10 cellular contexts compared by ENCODE assay signal in genomic region chrX:139559383-139560042, GRCh38. TPM values are rescaled to one million over a fixed set of nuclear protein-coding genes. Genes with fewer than 3 reads are reported as not detected.
DNase-seq lines count a peak whose midpoint lies in the region; ATAC-seq and TF ChIP-seq lines count a peak whose summit lies in the region.
"Had no signal": no experiment of that assay in that cellular context is flagged by ENCODE, and none has a peak within 500 bp of the region (broad histone marks: within the 10 kb centered on the region; RNA-seq: fewer than 3 reads in every experiment).

No MANE protein-coding gene starts in this region.

- H3K4me3 ChIP-seq in cardiac muscle cell (no peak overlapping the region), GM23338 (no peak overlapping the region), thoracic aorta (no peak overlapping the region)

- H3F3A ChIP-seq in GM23338 (replicated peaks; ENCODE audit: low read depth), result no peaks in the 10 kb centered on the region

- TF ChIP-seq CTCF in cardiac muscle cell (IDR thresholded peaks at IDR 0.05; ENCODE audit: low read depth, low read length), result peak; percentile 34
- peak; percentile 56 to 74 for TF ChIP-seq CTCF in GM23338 (conservative IDR thresholded peaks at IDR 0.05; ENCODE audit: low read depth in 2 of 2)
- TF ChIP-seq CTCF in WTC11 (IDR thresholded peaks at IDR 0.05), result no peak; the same call in 1 of the 2 replicates
- peak; percentile 30 for TF ChIP-seq CTCF in thoracic aorta (IDR thresholded peaks at IDR 0.05)

- no peak overlapping the region for H2AFZ ChIP-seq in GM23338

- peaks cover 2% of the 10 kb centered on the region for H3K27me3 Mint-ChIP-seq in GM23338 (ENCODE audit: insufficient read depth, low read depth, poor library complexity)
- H3K27me3 Mint-ChIP-seq in WTC11 (ENCODE audit: low read depth), result no peaks in the 10 kb centered on the region

- POLR2A ChIA-PET in WTC11 (lab: Charles Lee), result no interaction called here

- H3K27me3 ChIP-seq in cardiac muscle cell (no peaks in the 10 kb centered on the region), GM23338 (ENCODE audit: insufficient read depth) (no peaks in the 10 kb centered on the region), thoracic aorta (replicated peaks; ENCODE audit: insufficient read depth) (no peaks in the 10 kb centered on the region)

- no peak overlapping the region for H3K4me2 ChIP-seq in GM23338

- H4K20me1 ChIP-seq in GM23338 (replicated peaks; ENCODE audit: insufficient read depth), result no peaks in the 10 kb centered on the region

- H3K9me3 ChIP-seq in cardiac muscle cell (ENCODE audit: low read depth), result no peaks in the 10 kb centered on the region
- H3K9me3 ChIP-seq in thoracic aorta, result no peaks in the 10 kb centered on the region

- ATAC-seq in left cardiac atrium (no peak), GM23338 (peak; percentile 80), WTC11 (peak; percentile 84), thoracic aorta (ENCODE audit: insufficient number of reproducible peaks, low FRiP score, low read depth) (no peak)

- no peaks in the 10 kb centered on the region for H3K36me3 Mint-ChIP-seq in GM23338 (ENCODE audit: low read depth)
- H3K36me3 Mint-ChIP-seq in WTC11, result no peaks in the 10 kb centered on the region

- CTCF ChIA-PET in WTC11 (lab: Charles Lee), result interaction anchor here (0.8 to 1.8 kb wide), 5 partner anchors 11 to 783 kb away, joined by 3 to 7 read pairs (median 3); no protein-coding TSS in a partner anchor

- no peak overlapping the region for H3K4me3 Mint-ChIP-seq in GM23338
- H3K4me3 Mint-ChIP-seq in WTC11, result no peak overlapping the region

- no peak overlapping the region for H3K27ac Mint-ChIP-seq in GM23338
- no peak overlapping the region for H3K27ac Mint-ChIP-seq in WTC11

- no peaks in the 10 kb centered on the region for H3K4me1 Mint-ChIP-seq in GM23338
- peaks cover 4% of the 10 kb centered on the region; the same call in 1 of the 2 replicates for H3K4me1 Mint-ChIP-seq in WTC11

- intact Hi-C loops in left cardiac atrium (cut with DNase I), result loop anchor here (5.0 to 10.0 kb wide), 2 partner anchors 785 to 787 kb away; no protein-coding TSS in a partner anchor

- H3K9me2 ChIP-seq in GM23338 (ENCODE audit: insufficient read depth), result no peaks in the 10 kb centered on the region

- H3K9me3 Mint-ChIP-seq in GM23338, result no peaks in the 10 kb centered on the region; the same call in 2 of the 3 replicates
- H3K9me3 Mint-ChIP-seq in WTC11, result no peaks in the 10 kb centered on the region

- no peaks in the 10 kb centered on the region for H3K79me2 ChIP-seq in GM23338 (replicated peaks; ENCODE audit: insufficient read depth)

- DNase-seq in cardiac muscle cell (ENCODE audit: low read depth in 1 of 2, low spot score in 1 of 2), result peak; percentile 50 to 69
- DNase-seq in left cardiac atrium, result no peak
- peak; percentile 63 for DNase-seq in GM23338 (ENCODE audit: low spot score)
- DNase-seq in LoVo (ENCODE audit: low spot score), result peak; percentile 25
- DNase-seq in WTC11 (ENCODE audit: low spot score), result peak; percentile 14
- DNase-seq in iris pigment epithelial cell (ENCODE audit: low read depth), result peak; percentile 63
- DNase-seq in thoracic aorta (ENCODE audit: low spot score), result no peak
- no peak for DNase-seq in dedifferentiated amniotic fluid mesenchymal stem cell (ENCODE audit: extremely low spot score)

- H3K36me3 ChIP-seq in cardiac muscle cell (no peaks in the 10 kb centered on the region), GM23338 (ENCODE audit: insufficient read depth) (no peaks in the 10 kb centered on the region), thoracic aorta (no peaks in the 10 kb centered on the region)

- H3K4me1 ChIP-seq in cardiac muscle cell (ENCODE audit: low read depth) (no peaks in the 10 kb centered on the region), GM23338 (ENCODE audit: insufficient read depth) (no peaks in the 10 kb centered on the region), thoracic aorta (ENCODE audit: control insufficient read depth in 1 of 2, low read depth in 2 of 2) (no peaks in the 10 kb centered on the region)

- H3K27ac ChIP-seq in cardiac muscle cell (no peak overlapping the region), GM23338 (ENCODE audit: low read depth) (no peak overlapping the region), thoracic aorta (no peak overlapping the region)

TF ChIP-seq in GM23338, 12 proteins besides CTCF, POLR2A, EP300 and RAD21 (continues in another document):
- TF ChIP-seq ZNF114 (CRISPR knock-in tag; IDR thresholded peaks at IDR 0.05) (no peak), ZNF331 (CRISPR knock-in tag; IDR thresholded peaks at IDR 0.05; ENCODE audit: low read depth) (no peak), NANOG (IDR thresholded peaks at IDR 0.05; ENCODE audit: borderline replicate concordance) (no peak), CREB1 (CRISPR knock-in tag; IDR thresholded peaks at IDR 0.05; ENCODE audit: low read depth) (no peak), POLR2AphosphoS5 (IDR thresholded peaks at IDR 0.05; ENCODE audit: low read depth) (no peak), STAT1 (IDR thresholded peaks at IDR 0.05; ENCODE audit: unreplicated experiment) (no peak)
- TF ChIP-seq, protein P1, sequence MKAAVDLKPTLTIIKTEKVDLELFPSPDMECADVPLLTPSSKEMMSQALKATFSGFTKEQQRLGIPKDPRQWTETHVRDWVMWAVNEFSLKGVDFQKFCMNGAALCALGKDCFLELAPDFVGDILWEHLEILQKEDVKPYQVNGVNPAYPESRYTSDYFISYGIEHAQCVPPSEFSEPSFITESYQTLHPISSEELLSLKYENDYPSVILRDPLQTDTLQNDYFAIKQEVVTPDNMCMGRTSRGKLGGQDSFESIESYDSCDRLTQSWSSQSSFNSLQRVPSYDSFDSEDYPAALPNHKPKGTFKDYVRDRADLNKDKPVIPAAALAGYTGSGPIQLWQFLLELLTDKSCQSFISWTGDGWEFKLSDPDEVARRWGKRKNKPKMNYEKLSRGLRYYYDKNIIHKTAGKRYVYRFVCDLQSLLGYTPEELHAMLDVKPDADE (IDR thresholded peaks at IDR 0.05), result no peak

TF ChIP-seq in WTC11, 78 proteins besides CTCF, POLR2A, EP300 and RAD21 (continues in another document):
- TF ChIP-seq NR3C1 (CRISPR knock-in tag; conservative IDR thresholded peaks at IDR 0.05; ENCODE audit: low read depth) (no peak), CREB1 (CRISPR knock-in tag; IDR thresholded peaks at IDR 0.05) (no peak), E2F1 (CRISPR knock-in tag; IDR thresholded peaks at IDR 0.05) (no peak), MXD4 (CRISPR knock-in tag; IDR thresholded peaks at IDR 0.05; ENCODE audit: borderline replicate concordance) (no peak), ZBTB43 (CRISPR knock-in tag; IDR thresholded peaks at IDR 0.05) (no peak), ZNF423 (CRISPR knock-in tag; IDR thresholded peaks at IDR 0.05) (no peak), ZNF232 (CRISPR knock-in tag; IDR thresholded peaks at IDR 0.05) (no peak), ZNF219 (CRISPR knock-in tag; IDR thresholded peaks at IDR 0.05; ENCODE audit: borderline replicate concordance) (no peak), NR2C2 (CRISPR knock-in tag; IDR thresholded peaks at IDR 0.05) (no peak)
- TF ChIP-seq, protein P2, sequence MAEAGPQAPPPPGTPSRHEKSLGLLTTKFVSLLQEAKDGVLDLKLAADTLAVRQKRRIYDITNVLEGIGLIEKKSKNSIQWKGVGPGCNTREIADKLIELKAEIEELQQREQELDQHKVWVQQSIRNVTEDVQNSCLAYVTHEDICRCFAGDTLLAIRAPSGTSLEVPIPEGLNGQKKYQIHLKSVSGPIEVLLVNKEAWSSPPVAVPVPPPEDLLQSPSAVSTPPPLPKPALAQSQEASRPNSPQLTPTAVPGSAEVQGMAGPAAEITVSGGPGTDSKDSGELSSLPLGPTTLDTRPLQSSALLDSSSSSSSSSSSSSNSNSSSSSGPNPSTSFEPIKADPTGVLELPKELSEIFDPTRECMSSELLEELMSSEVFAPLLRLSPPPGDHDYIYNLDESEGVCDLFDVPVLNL (CRISPR knock-in tag; IDR thresholded peaks at IDR 0.05; ENCODE audit: borderline replicate concordance, low read depth), result no peak

RNA-seq across cellular contexts. Expression of gene F9, which starts 29.0 kb away (rescaled TPM):
- not detected in 2 replicates for total RNA-seq in cardiac muscle cell
- not detected in 2 replicates for polyA plus RNA-seq in cardiac muscle cell
- not detected for total RNA-seq in left cardiac atrium
- not detected in 2 replicates for total RNA-seq in GM23338 (2014; rRNA removed; shearing (Covaris generic))
- not detected in 2 replicates for polyA plus RNA-seq in GM23338 (2016; fragmentation: Nextera tagmentation; extraction: Ambion mirVana)
- 0.09 to 0.18 TPM (median 0.17 TPM) in 3 replicates for total RNA-seq in WTC11 (2021)
- total RNA-seq in thoracic aorta, result under 1 TPM in 1 of 2 donors, not detected in 1; 0.28 TPM
- total RNA-seq: urinary bladder had no signal
- polyA plus RNA-seq: esophagus had no signal

Comparison
In these comparisons a context has a peak if more than half of its experiments do, and no peak if none do; other contexts are left out.
1. DNase-seq: peak in cardiac muscle cell (2 of 2), GM23338 (single experiment), LoVo (single experiment), WTC11 (single experiment) and iris pigment epithelial cell (single experiment); none in left cardiac atrium (single experiment), thoracic aorta (single experiment) and dedifferentiated amniotic fluid mesenchymal stem cell (single experiment).
2. ATAC-seq: peak in GM23338 (single experiment) and WTC11 (single experiment); none in left cardiac atrium (0 of 2) and thoracic aorta (single experiment).